In genomic region chr17:59353936-59354755, GRCh38 we compare ENCODE assay signal across 10 cellular contexts. TPM values are rescaled to one million over a fixed set of nuclear protein-coding genes. Genes with fewer than 3 reads are reported as not detected.
DNase-seq lines count a peak whose midpoint lies in the region; ATAC-seq, FAIRE-seq and TF ChIP-seq lines count a peak whose summit lies in the region.
"Had no signal": no experiment of that assay in that cellular context is flagged by ENCODE, and none has a peak within 500 bp of the region (broad histone marks: within the 10 kb centered on the region; RNA-seq: fewer than 3 reads in every experiment).

No MANE protein-coding gene starts in this region.

- H3K4me1 ChIP-seq in CD8-positive, alpha-beta T cell (ENCODE audit: insufficient read depth, low read length), result peaks cover 53% of the 10 kb centered on the region
- H3K4me1 ChIP-seq in H1 (replicated peaks in 1 of 4; ENCODE audit: control insufficient read depth in 3 of 4, insufficient read depth in 4 of 4, low read length in 3 of 4) (peaks cover 0 to 10% (median 5%) of the 10 kb centered on the region in 4 experiments; a peak in 5 of 7 replicates), psoas muscle (peaks cover 86% of the 10 kb centered on the region), foreskin keratinocyte (no peaks in the 10 kb centered on the region)

- POLR2A ChIA-PET in CD8-positive, alpha-beta T cell (lab: Charles Lee), result interaction anchor here (1.0 kb wide), 1 partner anchor 11 kb away, joined by 5 read pairs; no protein-coding TSS in a partner anchor
- POLR2A ChIA-PET in H1 (lab: Charles Lee; ENCODE audit: partially characterized antibody), result interaction anchor here (2.2 kb wide), 1 partner anchor 12 kb away, joined by 7 read pairs; no protein-coding TSS in a partner anchor

- H2AK5ac ChIP-seq in H1 (ENCODE audit: low read depth, low read length), result peak overlapping the region; percentile 39; the same call in 1 of the 2 replicates

- H2BK15ac ChIP-seq in H1 (ENCODE audit: low read length), result 0 out of 2 replicates have a peak overlapping the region, but pooled peaks have one; percentile 8

- no peak overlapping the region for H3K27ac ChIP-seq in CD8-positive, alpha-beta T cell (ENCODE audit: low read depth, low read length)
- H3K27ac ChIP-seq in H1 (ENCODE audit: low read depth, low read length), result no peak overlapping the region
- peak overlapping the region; percentile 78 for H3K27ac ChIP-seq in psoas muscle
- no peak overlapping the region for H3K27ac ChIP-seq in foreskin keratinocyte

- no peaks in the 10 kb centered on the region for H3K27me3 Mint-ChIP-seq in CD8-positive, alpha-beta T cell (ENCODE audit: low read depth)

- H3K9me3 Mint-ChIP-seq in CD8-positive, alpha-beta T cell, result peaks cover 5% of the 10 kb centered on the region

- peak overlapping the region in 1 of 2 experiments; percentile 30; a peak in 1 of 4 replicates for H3K4me2 ChIP-seq in H1 (ENCODE audit: insufficient read depth in 1 of 2, low read depth in 2 of 2, low read length in 2 of 2)

- no peak overlapping the region for H2AFZ ChIP-seq in H1 (ENCODE audit: low read length)

- TF ChIP-seq EP300 in H1 (IDR thresholded peaks at IDR 0.05; ENCODE audit: borderline replicate concordance in 1 of 2, low read depth in 2 of 2, low read length in 2 of 2), result no peak

- intact Hi-C loops in CD8-positive, alpha-beta T cell (cut with DNase I, micrococcal nuclease), result no loop called here
- intact Hi-C loops in psoas muscle (cut with DNase I), result no loop called here

- no peak for TF ChIP-seq RAD21 in H1 (IDR thresholded peaks at IDR 0.05 in 1 of 2, conservative IDR thresholded peaks at IDR 0.05 in 1 of 2; ENCODE audit: low read depth in 2 of 2, low read length in 2 of 2)

- WGBS in H1 (ENCODE audit: extremely low coverage in 1 of 2, insufficient coverage in 1 of 2, insufficient read length in 1 of 2, insufficient replicate concordance in 2 of 2, low coverage in 1 of 2, low lambda C conversion rate in 2 of 2, missing lambda C conversion rate in 1 of 2), 2 experiments, result 82% methylated on average over 9 of the region's 9 CpGs; no CpG with 5 or more reads in 1 of the 2 experiments
- 65 to 74% (median 69%) methylated on average over 9 of the region's 9 CpGs for WGBS in psoas muscle, 3 donors

- no peaks in the 10 kb centered on the region for H3K27me3 ChIP-seq in CD8-positive, alpha-beta T cell (ENCODE audit: insufficient read depth, low read length)
- H3K27me3 ChIP-seq in H1 (replicated peaks in 1 of 4; ENCODE audit: control insufficient read depth in 3 of 4, extremely low read depth in 1 of 4, insufficient read depth in 3 of 4, low read length in 3 of 4) (no peaks in the 10 kb centered on the region), psoas muscle (ENCODE audit: insufficient read depth in 3 of 3, low read length in 2 of 3) (no peaks in the 10 kb centered on the region), foreskin keratinocyte (no peaks in the 10 kb centered on the region)

- H3K27ac Mint-ChIP-seq in CD8-positive, alpha-beta T cell, result peak overlapping the region; percentile 73

- H3K4me1 Mint-ChIP-seq in CD8-positive, alpha-beta T cell (ENCODE audit: low read depth), result peaks cover 80% of the 10 kb centered on the region

- no peaks in the 10 kb centered on the region for H3K9me3 ChIP-seq in CD8-positive, alpha-beta T cell (ENCODE audit: low read length)
- H3K9me3 ChIP-seq in H1 (ENCODE audit: insufficient read depth in 2 of 2, low read depth in 1 of 2, low read length in 1 of 2), result no peaks in the 10 kb centered on the region; a peak in 1 of 4 replicates
- no peaks in the 10 kb centered on the region for H3K9me3 ChIP-seq in psoas muscle

- no peak overlapping the region for H2BK120ac ChIP-seq in H1 (replicated peaks; ENCODE audit: low read depth, low read length)

- H3K79me1 ChIP-seq in H1 (ENCODE audit: low read depth, low read length), result no peaks in the 10 kb centered on the region

- H3K79me2 ChIP-seq in H1 (ENCODE audit: control insufficient read depth in 1 of 2, insufficient read depth in 2 of 2, low read length in 2 of 2), result no peaks in the 10 kb centered on the region

- CTCF ChIA-PET in CD8-positive, alpha-beta T cell (lab: Charles Lee), result interaction anchor here (0.7 to 2.3 kb wide), 6 partner anchors 10 to 190 kb away, joined by 3 to 7 read pairs (median 4); no protein-coding TSS in a partner anchor
- CTCF ChIA-PET in H1 (lab: Charles Lee; ENCODE audit: partially characterized antibody), result interaction anchor here (0.7 to 1.5 kb wide), 5 partner anchors 9 to 87 kb away, joined by 3 to 4 read pairs (median 3); no protein-coding TSS in a partner anchor

- no peak overlapping the region for H4K5ac ChIP-seq in H1 (ENCODE audit: insufficient read length, low read depth, low read length)

- no peak overlapping the region for H4K8ac ChIP-seq in H1 (ENCODE audit: extremely low read depth, insufficient read depth, low read length)

- peak overlapping the region; percentile 86; the same call in 1 of the 2 replicates for H2BK20ac ChIP-seq in H1 (ENCODE audit: low read length)

- H3K14ac ChIP-seq in H1 (ENCODE audit: insufficient read length), result no peak overlapping the region

- 0 out of 2 replicates have a peak overlapping the region, but pooled peaks have one; percentile 39 for H2BK12ac ChIP-seq in H1 (ENCODE audit: low read depth, low read length)

- H4K20me1 ChIP-seq in H1 (replicated peaks in 1 of 2; ENCODE audit: control insufficient read depth in 1 of 2, insufficient read depth in 2 of 2, low read length in 2 of 2), result no peaks in the 10 kb centered on the region

- no peaks in the 10 kb centered on the region for H3K36me3 ChIP-seq in CD8-positive, alpha-beta T cell (ENCODE audit: insufficient read depth, low read length)
- H3K36me3 ChIP-seq in H1 (ENCODE audit: control insufficient read depth in 2 of 4, insufficient read depth in 4 of 4, low read length in 3 of 4) (no peaks in the 10 kb centered on the region; a peak in 1 of 8 replicates), psoas muscle (ENCODE audit: insufficient read depth in 1 of 2, low read depth in 1 of 2) (peaks cover 0 to 21% of the 10 kb centered on the region in 2 donors)

- no peak overlapping the region for H3K4ac ChIP-seq in H1 (replicated peaks; ENCODE audit: insufficient read length, low read depth, low read length)

- H3K36me3 Mint-ChIP-seq in CD8-positive, alpha-beta T cell, result peaks cover 55% of the 10 kb centered on the region

- no peak for TF ChIP-seq POLR2A in H1 (IDR thresholded peaks at IDR 0.05; ENCODE audit: control extremely low read depth in 1 of 2, low read depth in 2 of 2, low read length in 2 of 2)

- no peak overlapping the region for H4K91ac ChIP-seq in H1 (replicated peaks; ENCODE audit: insufficient read length, low read length)

- TF ChIP-seq CTCF in CD8-positive, alpha-beta T cell (IDR thresholded peaks at IDR 0.05), result no peak
- TF ChIP-seq CTCF in H1 (IDR thresholded peaks at IDR 0.05; ENCODE audit: control extremely low read depth in 1 of 3, insufficient read depth in 1 of 3, low read depth in 1 of 3, low read length in 3 of 3), result no peak
- no peak for TF ChIP-seq CTCF in psoas muscle (IDR thresholded peaks at IDR 0.05)
- no peak for TF ChIP-seq CTCF in foreskin keratinocyte (conservative IDR thresholded peaks at IDR 0.05)

- no peak overlapping the region for H2BK5ac ChIP-seq in H1 (ENCODE audit: low read depth, low read length)

- ATAC-seq in CD8-positive, alpha-beta T cell, result no peak
- no peak for ATAC-seq in psoas muscle
- no peak for ATAC-seq in HG02798 (IDR thresholded peaks at IDR 0.05; ENCODE audit: poor library complexity, unreplicated experiment)
- no peak for ATAC-seq in foreskin keratinocyte

- no peak overlapping the region for H3K4me3 Mint-ChIP-seq in CD8-positive, alpha-beta T cell

- no peak overlapping the region for H3K56ac ChIP-seq in H1 (replicated peaks; ENCODE audit: insufficient read length, low read depth, low read length)

- H3K4me3 ChIP-seq in CD8-positive, alpha-beta T cell (ENCODE audit: low read depth, low read length), result no peak overlapping the region
- H3K4me3 ChIP-seq in H1 (ENCODE audit: extremely low read depth in 1 of 4, insufficient read depth in 2 of 4, low read depth in 3 of 4, low read length in 4 of 4) (no peak overlapping the region), psoas muscle (no peak overlapping the region)

- no peak overlapping the region; the same call in 1 of the 2 replicates for H3K18ac ChIP-seq in H1 (ENCODE audit: extremely low read depth, low read length)

- peaks cover 2% of the 10 kb centered on the region; the same call in 1 of the 2 replicates for H3K23me2 ChIP-seq in H1 (ENCODE audit: low read depth, low read length)

- H3K9ac ChIP-seq in H1 (replicated peaks in 1 of 4; ENCODE audit: extremely low read depth in 1 of 4, low read depth in 3 of 4, low read length in 3 of 4), result no peak overlapping the region

- DNase-seq in CD8-positive, alpha-beta T cell, result no peak
- peak; percentile 24 for DNase-seq in NCI-H1436 treated with DMSO at 0.1 percent for 48 hours (lab: John Stamatoyannopoulos, UW)
- DNase-seq in H1 (ENCODE audit: low read depth in 1 of 2, low spot score in 2 of 2), result no peak
- no peak for DNase-seq in psoas muscle
- no peak for DNase-seq in foreskin keratinocyte
- DNase-seq in retina, result no peak
- no peak for DNase-seq in ecto neural progenitor cell (ENCODE audit: low spot score)
- DNase-seq: activated T-cell treated with anti-CD3 and anti-CD28 coated beads for 4 hours, NCI-H446 treated with DMSO at 0.1 percent for 48 hours had no signal

- FAIRE-seq in H1 (lab: Jason Lieb, UNC), result no peak

- H3K23ac ChIP-seq in H1 (ENCODE audit: insufficient read length), result no peak overlapping the region

TF ChIP-seq in H1, 55 proteins besides CTCF, POLR2A, EP300 and RAD21 (continues in another document):
- TF ChIP-seq POU5F1 (IDR thresholded peaks at IDR 0.05; ENCODE audit: low read depth, low read length) (0 out of 2 replicates have a peak, but pooled peaks have one; percentile 20), JUN (IDR thresholded peaks at IDR 0.05; ENCODE audit: low read depth, low read length) (no peak), CHD1 (IDR thresholded peaks at IDR 0.05; ENCODE audit: low read depth, low read length) (no peak), CBX5 (IDR thresholded peaks at IDR 0.05; ENCODE audit: low read depth, low read length) (no peak), SP1 (IDR thresholded peaks at IDR 0.05; ENCODE audit: low read depth, low read length) (peak; percentile 21; the same call in 1 of the 2 replicates)

RNA-seq across cellular contexts. Expression of gene YPEL2, which starts 22.7 kb away (rescaled TPM):
- 10 to 100 TPM; 48.7 to 54.4 TPM for total RNA-seq in CD8-positive, alpha-beta T cell
- 3.2 and 3.5 TPM in 2 replicates for total RNA-seq in H1 (2021; fragmentation: NEBNext Ultra II Directional; extraction: Animal tissue kit (Norgen Biotek cat#: 25700))
- polyA plus RNA-seq in H1 (2011; rRNA removed), result 1.4 and 1.6 TPM in 2 replicates
- 2.1 TPM for polyA plus RNA-seq in H1 (2011; cell fraction: cytosol; rRNA removed)
- polyA plus RNA-seq in H1 (2011; cell fraction: nucleus; rRNA removed), result 2.4 TPM
- 1.8 to 2.8 TPM (median 2.2 TPM) in 4 replicates for polyA plus RNA-seq in H1 (2012, experiment 1 of 2)
- 0.28 TPM for polyA plus RNA-seq in H1 (2012, experiment 2 of 2)
- 1.1 TPM for polyA plus RNA-seq in H1 (2013, experiment 1 of 2)
- 1.3 TPM for polyA plus RNA-seq in H1 (2013, experiment 2 of 2)
- polyA minus RNA-seq in H1 (2011; rRNA and poly(A)+ RNA removed), result 6.0 and 6.5 TPM in 2 replicates
- 4.3 TPM for polyA minus RNA-seq in H1 (2011; cell fraction: cytosol; rRNA and poly(A)+ RNA removed)
- 5.6 TPM for polyA minus RNA-seq in H1 (2011; cell fraction: nucleus; rRNA and poly(A)+ RNA removed)
- 10 to 100 TPM; 19.9 to 47.8 (median 22.3) TPM for total RNA-seq in psoas muscle
- 10 to 100 TPM in 1 of 3 donors, 1 to 10 TPM in 2; 1.9 to 10.6 (median 6.9) TPM for polyA plus RNA-seq in psoas muscle
- total RNA-seq in foreskin keratinocyte, result 0.74 and 0.95 TPM in 2 replicates
- polyA plus RNA-seq in foreskin keratinocyte, result 0.22 and 0.26 TPM in 2 replicates
